Comparison of ENCODE assay signal across 21 cellular contexts in genomic region chr2:163592954-163593622, GRCh38.
"Had no signal": no experiment of that assay in that cellular context is flagged by ENCODE, and none has a peak within 500 bp of the region (broad histone marks: within the 10 kb centered on the region; RNA-seq: fewer than 3 reads in every experiment).

No MANE protein-coding gene starts in this region.

- H3K4me1 Mint-ChIP-seq: activated naive CD8-positive, alpha-beta T cell treated with anti-CD3 and anti-CD28 coated beads, Interleukin-2, amount 10 ng/mL, durations not matched to agents 7 days and 5 days; immature natural killer cell; naive B cell had no signal

- H3K36me3 Mint-ChIP-seq: activated CD4-positive, alpha-beta memory T cell treated with anti-CD3 and anti-CD28 coated beads for 36 hours; activated naive CD8-positive, alpha-beta T cell treated with anti-CD3 and anti-CD28 coated beads, Interleukin-2, amount 10 ng/mL, durations not matched to agents 7 days and 5 days; immature natural killer cell; naive B cell had no signal

- H3K27me3 ChIP-seq: heart right ventricle, spleen, upper lobe of left lung had no signal

- H3K27ac ChIP-seq: heart right ventricle, lower lobe of right lung, spleen, upper lobe of left lung had no signal

- H3K4me3 Mint-ChIP-seq: activated CD4-positive, alpha-beta memory T cell treated with anti-CD3 and anti-CD28 coated beads for 36 hours; activated naive CD8-positive, alpha-beta T cell treated with anti-CD3 and anti-CD28 coated beads, Interleukin-2, amount 10 ng/mL, durations not matched to agents 7 days and 5 days; immature natural killer cell; naive B cell had no signal

- H3K9me3 Mint-ChIP-seq: activated naive CD8-positive, alpha-beta T cell treated with anti-CD3 and anti-CD28 coated beads, Interleukin-2, amount 10 ng/mL, durations not matched to agents 7 days and 5 days; naive B cell; neural crest cell had no signal

- H3K36me3 ChIP-seq: heart right ventricle, lower lobe of right lung, spleen, upper lobe of left lung had no signal

- DNase-seq: activated CD4-positive, alpha-beta memory T cell treated with anti-CD3 and anti-CD28 coated beads for 36 hours; activated CD4-positive, alpha-beta T cell treated with anti-CD3 and anti-CD28 coated beads for 4 hours; activated CD4-positive, CD25-positive, alpha-beta regulatory T cell; activated naive CD4-positive, alpha-beta T cell treated with Interleukin-2 at 50 U/mL for 16 hours; activated naive CD8-positive, alpha-beta T cell treated with anti-CD3 and anti-CD28 coated beads, Interleukin-2, amount 10 ng/mL, durations not matched to agents 7 days and 5 days; activated T-cell treated with anti-CD3 and anti-CD28 coated beads, Interleukin-2, amount 50 U/mL, for 48 hours; amygdala; erythroblast; foreskin fibroblast; heart right ventricle; immature natural killer cell; lower lobe of right lung; mesendoderm; naive B cell; spleen; stimulated activated CD4-positive, alpha-beta T cell treated with anti-CD3 and anti-CD28 coated beads, Interleukin-4, amount 100 ng/mL, for 4 hours; stimulated activated naive CD8-positive, alpha-beta T cell treated with anti-CD3 and anti-CD28 coated beads, Interleukin-15, Interleukin-2, amounts not matched to agents 100 U/mL and 50 U/mL, for 24 hours; T-helper 9 cell; upper lobe of left lung had no signal

- H3K27ac Mint-ChIP-seq: activated CD4-positive, alpha-beta memory T cell treated with anti-CD3 and anti-CD28 coated beads for 36 hours; activated naive CD8-positive, alpha-beta T cell treated with anti-CD3 and anti-CD28 coated beads, Interleukin-2, amount 10 ng/mL, durations not matched to agents 7 days and 5 days; immature natural killer cell; naive B cell; progenitor cell of endocrine pancreas had no signal

- H3K27me3 Mint-ChIP-seq: activated CD4-positive, alpha-beta memory T cell treated with anti-CD3 and anti-CD28 coated beads for 36 hours; activated naive CD8-positive, alpha-beta T cell treated with anti-CD3 and anti-CD28 coated beads, Interleukin-2, amount 10 ng/mL, durations not matched to agents 7 days and 5 days; naive B cell; progenitor cell of endocrine pancreas had no signal

- H3K4me1 ChIP-seq: lower lobe of right lung, spleen, upper lobe of left lung had no signal

- H3K9me3 ChIP-seq: heart right ventricle, lower lobe of right lung, spleen, upper lobe of left lung had no signal

- H3K4me3 ChIP-seq: heart right ventricle, lower lobe of right lung, spleen, upper lobe of left lung had no signal
